ENCODE assay signal across 20 cellular contexts in the genomic region with DNA sequence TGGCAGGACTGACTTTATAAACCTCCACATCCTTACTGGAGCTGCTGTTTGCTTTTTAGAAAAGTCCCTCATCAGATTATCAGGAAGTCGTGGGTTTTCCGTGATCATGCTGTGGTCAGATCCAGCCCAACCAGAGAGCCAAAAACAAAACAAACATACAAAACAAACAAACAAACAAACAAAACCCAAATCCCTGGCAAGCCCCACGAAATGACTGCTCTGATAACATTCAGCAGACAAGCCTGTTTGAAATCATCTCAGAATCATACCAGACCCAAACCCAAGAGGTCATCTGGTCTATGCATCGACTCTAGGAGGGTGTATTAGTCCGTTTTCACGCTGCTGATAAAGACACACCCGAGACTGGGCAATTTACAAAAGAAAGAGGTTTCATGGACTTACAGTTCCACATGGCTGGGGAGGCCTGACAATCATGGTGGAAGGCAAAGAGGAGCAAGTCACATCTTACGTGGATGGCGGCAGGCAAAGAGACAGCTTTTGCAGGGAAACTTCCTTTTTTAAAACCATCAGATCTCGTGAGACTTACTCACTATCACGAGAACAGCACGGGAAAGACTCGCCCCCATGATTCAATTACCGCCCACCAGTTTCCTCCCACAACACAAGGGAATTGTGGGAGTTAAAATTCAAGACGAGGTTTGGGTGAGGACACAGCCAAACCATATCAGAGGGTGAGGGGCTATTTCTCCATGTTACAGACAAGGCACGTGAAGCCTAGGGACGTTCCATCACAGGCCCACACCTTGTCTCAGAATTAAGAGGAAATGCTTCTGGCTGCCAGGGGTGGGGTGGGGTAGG.
DNase-seq lines count a peak whose midpoint lies in the region; ATAC-seq, FAIRE-seq and TF ChIP-seq lines count a peak whose summit lies in the region.
"Had no signal": no experiment of that assay in that cellular context is flagged by ENCODE, and none has a peak within 500 bp of the region (broad histone marks: within the 10 kb centered on the region; RNA-seq: fewer than 3 reads in every experiment).

No MANE protein-coding gene starts in this region.

- TF ChIP-seq CTCF in HEK293 (tag by site-specific recombination; IDR thresholded peaks at IDR 0.05): no peak
- TF ChIP-seq CTCF in body of pancreas (IDR thresholded peaks at IDR 0.05): no peak

- H3K4me1 ChIP-seq in HEK293 (ENCODE audit: control insufficient read depth, insufficient read depth, low read length) (no peaks in the 10 kb centered on the region; the same call in 1 of the 2 replicates), body of pancreas (no peaks in the 10 kb centered on the region)

- no peak overlapping the region for H3K27ac ChIP-seq in HEK293 (ENCODE audit: extremely low read depth, low read depth, low read length)
- no peak overlapping the region for H3K27ac ChIP-seq in body of pancreas
- H3K27ac ChIP-seq: SK-N-MC had no signal

- no peaks in the 10 kb centered on the region for H3K27me3 Mint-ChIP-seq in activated naive CD4-positive, alpha-beta T cell treated with anti-CD3 and anti-CD28 coated beads for 36 hours (ENCODE audit: low read depth)
- peaks cover 12% of the 10 kb centered on the region for H3K27me3 Mint-ChIP-seq in activated naive CD4-positive, alpha-beta T cell treated with anti-CD3 and anti-CD28 coated beads, Interleukin-2, amount 10 ng/mL, durations not matched to agents 7 days and 5 days
- no peaks in the 10 kb centered on the region for H3K27me3 Mint-ChIP-seq in activated T-helper 17 cell treated with anti-CD3 and anti-CD28 coated beads, Interleukin-2, amount 50 U/mL, for 72 hours

- DNase-seq in activated naive CD4-positive, alpha-beta T cell treated with anti-CD3 and anti-CD28 coated beads for 36 hours: peak; percentile 22
- DNase-seq in activated naive CD4-positive, alpha-beta T cell treated with anti-CD3 and anti-CD28 coated beads, Interleukin-2, amount 10 ng/mL, durations not matched to agents 7 days and 5 days: no peak
- DNase-seq in urothelium cell line (ENCODE audit: low spot score): no peak
- no peak for DNase-seq in NCI-H345 treated with DMSO at 0.1 percent for 48 hours (lab: John Stamatoyannopoulos, UW; ENCODE audit: unreplicated experiment)
- no peak for DNase-seq in body of pancreas
- DNase-seq: BE2C; DMS79; IMR-90; NCI-H1694 treated with DMSO at 0.1 percent for 48 hours; NCI-H510A; NCI-H748 treated with DMSO at 0.1 percent for 48 hours; NK-92 treated with Interleukin-12 subunit alpha and Interleukin-12 subunit beta, amount 100 ng/mL, for 24 hours; Right ventricle myocardium superior had no signal

- no peak overlapping the region for H3K27ac Mint-ChIP-seq in activated naive CD4-positive, alpha-beta T cell treated with anti-CD3 and anti-CD28 coated beads for 36 hours
- H3K27ac Mint-ChIP-seq in activated naive CD4-positive, alpha-beta T cell treated with anti-CD3 and anti-CD28 coated beads, Interleukin-2, amount 10 ng/mL, durations not matched to agents 7 days and 5 days: no peak overlapping the region
- H3K27ac Mint-ChIP-seq in activated T-helper 17 cell treated with anti-CD3 and anti-CD28 coated beads, Interleukin-2, amount 50 U/mL, for 72 hours: peak overlapping the region; percentile 58

- WGBS in body of pancreas, 2 donors: 84 to 87% methylated on average over 17 of the region's 17 CpGs

- no peak for FAIRE-seq in urothelium cell line (lab: Jason Lieb, UNC)
- FAIRE-seq: A204.1, GM12892, GM18507, H54 had no signal

- no peak for TF ChIP-seq POLR2A in body of pancreas (IDR thresholded peaks at IDR 0.05)

- no peak overlapping the region for H3K4me3 Mint-ChIP-seq in activated naive CD4-positive, alpha-beta T cell treated with anti-CD3 and anti-CD28 coated beads for 36 hours
- no peak overlapping the region for H3K4me3 Mint-ChIP-seq in activated naive CD4-positive, alpha-beta T cell treated with anti-CD3 and anti-CD28 coated beads, Interleukin-2, amount 10 ng/mL, durations not matched to agents 7 days and 5 days
- no peak overlapping the region for H3K4me3 Mint-ChIP-seq in activated T-helper 17 cell treated with anti-CD3 and anti-CD28 coated beads, Interleukin-2, amount 50 U/mL, for 72 hours

- no peaks in the 10 kb centered on the region for H3K36me3 Mint-ChIP-seq in activated naive CD4-positive, alpha-beta T cell treated with anti-CD3 and anti-CD28 coated beads for 36 hours (ENCODE audit: low read depth)
- no peaks in the 10 kb centered on the region for H3K36me3 Mint-ChIP-seq in activated naive CD4-positive, alpha-beta T cell treated with anti-CD3 and anti-CD28 coated beads, Interleukin-2, amount 10 ng/mL, durations not matched to agents 7 days and 5 days
- no peaks in the 10 kb centered on the region for H3K36me3 Mint-ChIP-seq in activated T-helper 17 cell treated with anti-CD3 and anti-CD28 coated beads, Interleukin-2, amount 50 U/mL, for 72 hours (ENCODE audit: low read depth)

- H3K27me3 ChIP-seq in body of pancreas: no peaks in the 10 kb centered on the region
- H3K27me3 ChIP-seq: BE2C had no signal

- no peak overlapping the region for H3K4me3 ChIP-seq in HEK293 (ENCODE audit: low read depth, low read length)
- no peak overlapping the region for H3K4me3 ChIP-seq in body of pancreas
- H3K4me3 ChIP-seq: SK-N-MC had no signal

- peaks cover 11% of the 10 kb centered on the region for H3K4me1 Mint-ChIP-seq in activated naive CD4-positive, alpha-beta T cell treated with anti-CD3 and anti-CD28 coated beads for 36 hours (ENCODE audit: low read depth)
- peaks cover 21% of the 10 kb centered on the region for H3K4me1 Mint-ChIP-seq in activated naive CD4-positive, alpha-beta T cell treated with anti-CD3 and anti-CD28 coated beads, Interleukin-2, amount 10 ng/mL, durations not matched to agents 7 days and 5 days
- peaks cover 9% of the 10 kb centered on the region for H3K4me1 Mint-ChIP-seq in activated T-helper 17 cell treated with anti-CD3 and anti-CD28 coated beads, Interleukin-2, amount 50 U/mL, for 72 hours

- ATAC-seq in activated T-helper 17 cell treated with anti-CD3 and anti-CD28 coated beads, Interleukin-2, amount 50 U/mL, for 72 hours (replicated peaks): no peak
- ATAC-seq in body of pancreas: no peak

- H3K9me3 ChIP-seq in HEK293 (ENCODE audit: control insufficient read depth, insufficient read depth, low read depth, low read length): no peaks in the 10 kb centered on the region
- no peaks in the 10 kb centered on the region for H3K9me3 ChIP-seq in body of pancreas
- H3K9me3 ChIP-seq: BE2C had no signal

- intact Hi-C loops in activated naive CD4-positive, alpha-beta T cell treated with anti-CD3 and anti-CD28 coated beads for 36 hours (cut with micrococcal nuclease): no loop called here
- intact Hi-C loops in body of pancreas (cut with DNase I): no loop called here

- H3K36me3 ChIP-seq in HEK293 (ENCODE audit: control insufficient read depth in 2 of 2, insufficient read depth in 1 of 2, low read length in 2 of 2) (no peaks in the 10 kb centered on the region), body of pancreas (replicated peaks in 1 of 2; ENCODE audit: insufficient read depth in 1 of 2, low read depth in 2 of 2) (no peaks in the 10 kb centered on the region)
- H3K36me3 ChIP-seq: BE2C had no signal

- no peaks in the 10 kb centered on the region for H3K9me3 Mint-ChIP-seq in activated naive CD4-positive, alpha-beta T cell treated with anti-CD3 and anti-CD28 coated beads for 36 hours
- peaks cover 3% of the 10 kb centered on the region for H3K9me3 Mint-ChIP-seq in activated naive CD4-positive, alpha-beta T cell treated with anti-CD3 and anti-CD28 coated beads, Interleukin-2, amount 10 ng/mL, durations not matched to agents 7 days and 5 days
- no peaks in the 10 kb centered on the region for H3K9me3 Mint-ChIP-seq in activated T-helper 17 cell treated with anti-CD3 and anti-CD28 coated beads, Interleukin-2, amount 50 U/mL, for 72 hours

- POLR2A ChIA-PET in HEK293 (lab: Yijun Ruan, JAX): no interaction called here

- CTCF ChIA-PET in activated naive CD4-positive, alpha-beta T cell treated with anti-CD3 and anti-CD28 coated beads for 36 hours (lab: Charles Lee): interaction anchor here (0.6 to 2.3 kb wide), 2 partner anchors 84 to 331 kb away, joined by 3 to 9 read pairs; no protein-coding TSS in a partner anchor
- CTCF ChIA-PET in activated naive CD4-positive, alpha-beta T cell treated with anti-CD3 and anti-CD28 coated beads, Interleukin-2, amount 10 ng/mL, durations not matched to agents 7 days and 5 days (lab: Charles Lee): interaction anchor here (0.6 kb wide), 1 partner anchor 141 kb away, joined by 3 read pairs; no protein-coding TSS in a partner anchor
- CTCF ChIA-PET in HEK293 (lab: Yijun Ruan, JAX): no interaction called here

TF ChIP-seq in HEK293, 187 proteins besides CTCF, POLR2A, EP300 and RAD21:
- TF ChIP-seq, protein P1, sequence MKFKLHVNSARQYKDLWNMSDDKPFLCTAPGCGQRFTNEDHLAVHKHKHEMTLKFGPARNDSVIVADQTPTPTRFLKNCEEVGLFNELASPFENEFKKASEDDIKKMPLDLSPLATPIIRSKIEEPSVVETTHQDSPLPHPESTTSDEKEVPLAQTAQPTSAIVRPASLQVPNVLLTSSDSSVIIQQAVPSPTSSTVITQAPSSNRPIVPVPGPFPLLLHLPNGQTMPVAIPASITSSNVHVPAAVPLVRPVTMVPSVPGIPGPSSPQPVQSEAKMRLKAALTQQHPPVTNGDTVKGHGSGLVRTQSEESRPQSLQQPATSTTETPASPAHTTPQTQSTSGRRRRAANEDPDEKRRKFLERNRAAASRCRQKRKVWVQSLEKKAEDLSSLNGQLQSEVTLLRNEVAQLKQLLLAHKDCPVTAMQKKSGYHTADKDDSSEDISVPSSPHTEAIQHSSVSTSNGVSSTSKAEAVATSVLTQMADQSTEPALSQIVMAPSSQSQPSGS (tag by site-specific recombination; IDR thresholded peaks at IDR 0.05; ENCODE audit: low read depth): no peak
- TF ChIP-seq EGR2 (tag by site-specific recombination; IDR thresholded peaks at IDR 0.05; ENCODE audit: low read depth) (0 out of 2 replicates have a peak, but pooled peaks have one; percentile 24), ZNF544 (tag by site-specific recombination; IDR thresholded peaks at IDR 0.05) (no peak), ZFHX2 (tag by site-specific recombination; conservative IDR thresholded peaks at IDR 0.05) (peak; percentile 59)
